ENCODE assay signal across 8 cellular contexts in the genomic region with DNA sequence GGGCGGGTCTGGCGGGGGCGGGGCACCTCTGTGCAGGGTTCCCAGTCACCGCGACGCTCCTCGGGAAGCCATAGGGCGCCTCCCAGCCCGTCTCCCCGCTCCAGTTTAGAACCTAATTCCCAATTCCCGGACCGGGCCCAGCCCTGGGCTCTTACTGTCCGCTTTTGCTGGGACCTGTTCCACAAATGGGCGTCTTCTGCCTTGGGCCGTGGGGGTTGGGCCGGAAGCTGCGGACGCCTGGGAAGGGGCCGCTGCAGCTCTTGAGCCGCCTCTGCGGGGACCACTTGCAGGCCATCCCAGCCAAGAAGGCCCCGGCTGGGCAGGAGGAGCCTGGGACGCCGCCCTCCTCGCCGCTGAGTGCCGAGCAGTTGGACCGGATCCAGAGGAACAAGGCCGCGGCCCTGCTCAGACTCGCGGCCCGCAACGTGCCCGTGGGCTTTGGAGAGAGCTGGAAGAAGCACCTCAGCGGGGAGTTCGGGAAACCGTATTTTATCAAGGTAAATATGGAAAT. TPM values are rescaled to one million over a fixed set of nuclear protein-coding genes. Genes with fewer than 3 reads are reported as not detected.
DNase-seq lines count a peak whose midpoint lies in the region; ATAC-seq and TF ChIP-seq lines count a peak whose summit lies in the region.

No MANE protein-coding gene starts in this region.

- peak; percentile 50 for ATAC-seq in left lobe of liver

- peak overlapping the region; percentile 67 for H3K4me3 ChIP-seq in NB4 (ENCODE audit: low read depth, low read length)
- peak overlapping the region; percentile 63 to 82 for H3K4me3 ChIP-seq in cardiac fibroblast (replicated peaks in 1 of 2; ENCODE audit: low read depth in 2 of 2, low read length in 2 of 2)

- TF ChIP-seq CTCF in NB4 (IDR thresholded peaks at IDR 0.05; ENCODE audit: low read depth, low read length) (no peak), cardiac fibroblast (IDR thresholded peaks at IDR 0.05; ENCODE audit: low read depth, low read length) (no peak)

- TF ChIP-seq POLR2A in NB4 (IDR thresholded peaks at IDR 0.05; ENCODE audit: extremely low read depth, insufficient read length): no peak

- H3K27ac ChIP-seq in temporal lobe (ENCODE audit: low read depth, low read length): peak overlapping the region; percentile 60

- DNase-seq in NCI-H1092 treated with DMSO at 0.1 percent for 48 hours (lab: John Stamatoyannopoulos, UW) (peak; percentile 34), NCI-H1092 (lab: John Stamatoyannopoulos, UW) (no peak), HCEC 1CT (peak; percentile 43), NB4 (ENCODE audit: low read depth) (no peak), cardiac fibroblast (ENCODE audit: low read depth in 2 of 2) (peak; percentile 69 to 85), left lobe of liver (ENCODE audit: low spot score) (no peak), GF-D8 (lab: John Stamatoyannopoulos, UW) (no peak)

RNA-seq across cellular contexts. Expression of gene UNG, which starts 0.8 kb away (rescaled TPM):
- total RNA-seq in left lobe of liver: 17.2 TPM
- total RNA-seq in temporal lobe: 21.1 TPM

RNA-seq across cellular contexts. Expression of gene ALKBH2, which starts 4.9 kb away (rescaled TPM):
- total RNA-seq in left lobe of liver: 11.5 TPM
- 14.3 TPM for total RNA-seq in temporal lobe

RNA-seq across cellular contexts. Expression of gene ACACB, which starts 18.2 kb away (rescaled TPM):
- total RNA-seq in left lobe of liver: 232 TPM
- 3.7 TPM for total RNA-seq in temporal lobe

RNA-seq across cellular contexts. Expression of gene USP30, which starts 45.8 kb away (rescaled TPM):
- 12.3 TPM for total RNA-seq in left lobe of liver
- 19.2 TPM for total RNA-seq in temporal lobe

Comparison
In these comparisons a context has a peak if more than half of its experiments do, and no peak if none do; other contexts are left out.
1. DNase-seq: peak in NCI-H1092 treated with DMSO at 0.1 percent for 48 hours (single experiment), HCEC 1CT (single experiment) and cardiac fibroblast (2 of 2); none in NCI-H1092 (single experiment), NB4 (single experiment), left lobe of liver (single experiment) and GF-D8 (single experiment).
2. RNA of gene ACACB, which starts 18.2 kb away (total RNA-seq): 232 TPM in left lobe of liver (single experiment); 3.7 TPM in temporal lobe (single experiment); every median in the first group is over 10 times any median in the second.